In the genomic region with DNA sequence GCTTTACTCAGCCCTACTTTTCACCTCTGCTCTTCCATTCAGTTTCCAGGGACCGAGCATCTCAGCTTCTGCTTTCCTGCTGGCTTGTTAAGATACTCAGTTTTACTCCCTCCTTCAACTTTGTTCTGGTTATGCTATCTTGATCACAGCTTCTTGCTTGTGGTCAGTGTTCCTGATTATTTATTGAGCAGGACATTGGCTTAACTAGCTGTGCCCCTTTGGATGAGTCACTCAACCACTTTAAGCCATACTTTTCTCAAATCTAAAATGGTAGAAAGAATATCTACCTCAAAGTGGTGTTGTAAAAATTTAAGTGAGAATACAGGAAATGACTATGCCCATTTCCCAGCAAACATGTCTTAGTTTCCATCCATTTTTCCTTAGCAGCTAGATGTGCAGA, we compare ENCODE assay signal across 26 cellular contexts.
"Had no signal": no experiment of that assay in that cellular context is flagged by ENCODE, and none has a peak within 500 bp of the region (broad histone marks: within the 10 kb centered on the region; RNA-seq: fewer than 3 reads in every experiment).

No MANE protein-coding gene starts in this region.

- H3K27me3 ChIP-seq: neural progenitor cell, right atrium auricular region, suprapubic skin, tibial nerve had no signal

- DNase-seq: activated B cell treated with CpG ODN at 0.5 μM for 24 hours; activated CD4-positive, alpha-beta T cell treated with anti-CD3 and anti-CD28 coated beads for 36 hours; activated CD8-positive, alpha-beta memory T cell treated with anti-CD3 and anti-CD28 coated beads, Interleukin-2, amount 10 ng/mL, durations not matched to agents 7 days and 5 days; activated CD8-positive, alpha-beta T cell treated with anti-CD3 and anti-CD28 coated beads, Interleukin-2, amount 10 ng/mL, durations not matched to agents 7 days and 5 days; activated naive CD4-positive, alpha-beta T cell; activated T-cell treated with anti-CD3 and anti-CD28 coated beads, Interleukin-2, amount 50 U/mL, for 72 hours; anterior cingulate cortex; caudate nucleus; foreskin fibroblast; heart left ventricle; hypothalamus; immature natural killer cell; kidney; naive thymus-derived CD8-positive, alpha-beta T cell; occipital lobe; psoas muscle; stimulated activated CD4-positive, alpha-beta T cell treated with anti-CD3 and anti-CD28 coated beads, Interleukin-1b, Interleukin-23, amount 100 ng/mL, for 48 hours; stimulated activated naive B cell treated with anti-CD40 and anti-IgM and Interleukin-4, amounts not matched to agents 10 μg/mL and 1 μg/mL and 100 μg/mL, for 72 hours; SW 1271; T-helper 9 cell had no signal

- H3K9me3 ChIP-seq: psoas muscle, right atrium auricular region, tibial nerve had no signal

- H3K79me2 ChIP-seq: parathyroid adenoma had no signal

- H2AFZ ChIP-seq: neural progenitor cell, parathyroid adenoma had no signal

- H3K4me3 ChIP-seq: heart left ventricle, neural progenitor cell, psoas muscle, right atrium auricular region, smooth muscle cell, suprapubic skin, tibial nerve had no signal

- H3K4me1 ChIP-seq: heart left ventricle, neural progenitor cell, parathyroid adenoma, psoas muscle, right atrium auricular region, suprapubic skin, tibial nerve had no signal

- H3K27ac ChIP-seq: heart left ventricle, neural progenitor cell, parathyroid adenoma, psoas muscle, right atrium auricular region, suprapubic skin, tibial nerve had no signal

- H3K4me2 ChIP-seq: neural progenitor cell, smooth muscle cell had no signal

- H3K36me3 ChIP-seq: heart left ventricle, neural progenitor cell, right atrium auricular region, suprapubic skin, tibial nerve had no signal

- H3K9ac ChIP-seq: neural progenitor cell, parathyroid adenoma had no signal
